In the genomic region with DNA sequence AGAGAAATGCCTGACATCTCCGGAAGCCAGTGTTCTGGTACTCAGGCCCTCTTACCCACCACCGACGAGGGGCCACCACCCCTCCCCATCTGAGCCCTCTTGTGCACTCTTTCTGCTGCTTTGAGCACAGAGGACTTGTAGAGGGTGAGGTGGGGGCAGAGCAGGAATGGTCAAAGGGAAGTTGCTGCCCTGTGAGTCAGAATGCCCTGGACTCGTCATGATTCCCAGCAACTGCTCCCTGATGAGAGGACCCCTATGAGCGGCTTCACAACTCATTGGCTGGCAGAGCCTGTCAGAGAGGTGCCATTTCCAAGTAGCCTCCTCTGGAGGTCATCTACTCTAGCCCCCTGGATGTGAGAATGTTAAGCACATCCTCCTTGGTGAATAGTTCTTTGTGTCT, we compare ENCODE assay signal across 11 cellular contexts. TPM values are rescaled to one million over a fixed set of nuclear protein-coding genes. Genes with fewer than 3 reads are reported as not detected.
DNase-seq lines count a peak whose midpoint lies in the region; ATAC-seq, FAIRE-seq and TF ChIP-seq lines count a peak whose summit lies in the region.
"Had no signal": no experiment of that assay in that cellular context is flagged by ENCODE, and none has a peak within 500 bp of the region (broad histone marks: within the 10 kb centered on the region; RNA-seq: fewer than 3 reads in every experiment).

No MANE protein-coding gene starts in this region.

- H3K4me3 ChIP-seq in heart right ventricle: peak overlapping the region; percentile 30 to 68 (median 57)
- peak overlapping the region in 1 of 2 experiments; percentile 29 for H3K4me3 ChIP-seq in mesenchymal stem cell (ENCODE audit: insufficient read depth in 1 of 2, low read depth in 1 of 2, low read length in 2 of 2)
- H3K4me3 ChIP-seq in aorta (ENCODE audit: low read length in 2 of 2): no peak overlapping the region

- peak overlapping the region; percentile 74 for H2AK5ac ChIP-seq in mesenchymal stem cell (ENCODE audit: low read length, severe bottlenecking)

- H3K79me1 ChIP-seq in mesenchymal stem cell (replicated peaks; ENCODE audit: low read length, poor library complexity, severe bottlenecking): no peaks in the 10 kb centered on the region

- no peak overlapping the region for H3K14ac ChIP-seq in mesenchymal stem cell (ENCODE audit: low read length in 2 of 2)

- WGBS in heart right ventricle, 2 donors: 56 to 65% methylated on average over 5 of the region's 5 CpGs
- WGBS in mesenchymal stem cell: 34% methylated on average over 2 of the region's 5 CpGs
- WGBS in aorta, 2 donors: 84 to 88% methylated on average over 5 of the region's 5 CpGs

- peak overlapping the region; percentile 34 for H4K91ac ChIP-seq in mesenchymal stem cell (ENCODE audit: low read length)

- peaks cover 0 to 46% (median 26%) of the 10 kb centered on the region in 9 donors for H3K4me1 ChIP-seq in heart right ventricle
- peaks cover 24% of the 10 kb centered on the region for H3K4me1 ChIP-seq in mesenchymal stem cell (ENCODE audit: control insufficient read depth, insufficient read depth, low read depth, low read length)
- no peaks in the 10 kb centered on the region for H3K4me1 ChIP-seq in aorta (ENCODE audit: control insufficient read depth in 1 of 2, insufficient read depth in 2 of 2, low read length in 2 of 2)

- H4K8ac ChIP-seq in mesenchymal stem cell (ENCODE audit: low read length): peak overlapping the region; percentile 57

- no peak for TF ChIP-seq CTCF in heart right ventricle (IDR thresholded peaks at IDR 0.05)

- H3K4me2 ChIP-seq in mesenchymal stem cell (ENCODE audit: low read length, poor library complexity, severe bottlenecking): no peak overlapping the region

- H3K36me3 ChIP-seq in heart right ventricle: peaks cover 0 to 14% (median 0%) of the 10 kb centered on the region in 9 donors
- no peaks in the 10 kb centered on the region for H3K36me3 ChIP-seq in mesenchymal stem cell (ENCODE audit: control insufficient read depth in 1 of 2, insufficient read depth in 2 of 2, low read depth in 1 of 2, low read length in 2 of 2)
- H3K36me3 ChIP-seq in aorta (ENCODE audit: control insufficient read depth in 1 of 2, insufficient read depth in 2 of 2, low read length in 1 of 2): no peaks in the 10 kb centered on the region

- ATAC-seq in heart right ventricle: peak in 5 of 8 donors; percentile 34 to 61 (median 49)
- ATAC-seq in aorta (ENCODE audit: low FRiP score): peak; percentile 27
- ATAC-seq in HG03342 (IDR thresholded peaks at IDR 0.05; ENCODE audit: unreplicated experiment): no peak

- H2BK120ac ChIP-seq in mesenchymal stem cell (ENCODE audit: low read depth, low read length): no peak overlapping the region

- peak overlapping the region; percentile 18 for H3K9ac ChIP-seq in mesenchymal stem cell (ENCODE audit: low read length)

- no peak for TF ChIP-seq POLR2A in GM12892 (IDR thresholded peaks at IDR 0.05; ENCODE audit: low read depth, low read length)

- intact Hi-C loops in heart right ventricle (cut with DNase I): no loop called here
- intact Hi-C loops in cardiac septum (cut with DNase I): no loop called here
- intact Hi-C loops in aorta (cut with DNase I): no loop called here

- H3K23ac ChIP-seq in mesenchymal stem cell (ENCODE audit: low read length in 2 of 2): no peak overlapping the region

- H3K27me3 ChIP-seq in heart right ventricle (no peaks in the 10 kb centered on the region), mesenchymal stem cell (ENCODE audit: control insufficient read depth in 1 of 2, insufficient read depth in 1 of 2, low read length in 2 of 2) (no peaks in the 10 kb centered on the region), aorta (ENCODE audit: control insufficient read depth in 1 of 2, insufficient read depth in 2 of 2, low read length in 1 of 2) (no peaks in the 10 kb centered on the region)

- no peak overlapping the region for H3K18ac ChIP-seq in mesenchymal stem cell (ENCODE audit: low read depth in 1 of 2, low read length in 2 of 2)

- H3K4ac ChIP-seq in mesenchymal stem cell (ENCODE audit: low read depth in 1 of 2, low read length in 2 of 2): no peak overlapping the region

- FAIRE-seq in GM12892 (lab: Jason Lieb, UNC): no peak

- H3K27ac ChIP-seq in heart right ventricle (peak overlapping the region; percentile 69 to 96 (median 88)), mesenchymal stem cell (ENCODE audit: low read length, poor library complexity, severe bottlenecking) (peak overlapping the region; percentile 14), aorta (ENCODE audit: low read depth in 1 of 2, low read length in 2 of 2) (no peak overlapping the region)

- no peak overlapping the region for H2BK5ac ChIP-seq in mesenchymal stem cell (ENCODE audit: low read depth, low read length, poor library complexity, severe bottlenecking)

- H2BK15ac ChIP-seq in mesenchymal stem cell (ENCODE audit: low read depth, poor library complexity, severe bottlenecking): no peak overlapping the region

- H3K9me3 ChIP-seq in heart right ventricle (no peaks in the 10 kb centered on the region), mesenchymal stem cell (ENCODE audit: control insufficient read depth, low read length) (no peaks in the 10 kb centered on the region), aorta (ENCODE audit: control insufficient read depth, low read length) (no peaks in the 10 kb centered on the region)

- DNase-seq in heart right ventricle: no peak
- no peak for DNase-seq in cardiac septum (ENCODE audit: low spot score)
- peak; percentile 81 to 93 for DNase-seq in dermis microvascular lymphatic vessel endothelial cell (ENCODE audit: low read depth in 2 of 2)
- peak; percentile 67 for DNase-seq in mesenchymal stem cell
- DNase-seq in aorta: peak in 1 of 2 donors; percentile 62
- no peak for DNase-seq in stimulated activated CD8-positive, alpha-beta memory T cell treated with anti-CD3 and anti-CD28 coated beads, Interleukin-4, amount 100 ng/mL, for 48 hours
- DNase-seq in GM12892 (ENCODE audit: insufficient read length): no peak
- DNase-seq: activated T-cell treated with anti-CD3 and anti-CD28 coated beads for 4 hours, T-helper 1 cell had no signal

- H2AFZ ChIP-seq in mesenchymal stem cell (ENCODE audit: low read depth, low read length): peak overlapping the region; percentile 46

- H2BK12ac ChIP-seq in mesenchymal stem cell (ENCODE audit: low read length in 2 of 2): peak overlapping the region; percentile 37 to 49

RNA-seq across cellular contexts. Expression of a gene that starts 0.8 kb away (rescaled TPM):
- total RNA-seq in heart right ventricle (10 to 100 TPM; 11.0 to 43.2 (median 17.9) TPM), cardiac septum (20.1 TPM), dermis microvascular lymphatic vessel endothelial cell (406 and 421 TPM in 2 replicates), aorta (10 to 100 TPM; 33.2 to 51.3 TPM)
- polyA plus RNA-seq in heart right ventricle (10 to 100 TPM; 24.4 to 64.2 TPM), aorta (10 to 100 TPM in 1 of 2 donors, 1 to 10 TPM in 1; 6.1 to 11.6 TPM)
- polyA plus RNA-seq in mesenchymal stem cell (2013, experiment 1 of 2): 0.30 TPM
- polyA plus RNA-seq in mesenchymal stem cell (2013, experiment 2 of 2): 0.49 TPM
- polyA plus RNA-seq in GM12892 (2012; ENCODE audit: missing spikeins): not detected
- total RNA-seq: NCI-H460 had no signal

RNA-seq across cellular contexts. Expression of a gene that starts 9.1 kb away (rescaled TPM):
- total RNA-seq in heart right ventricle (not detected), cardiac septum (not detected), dermis microvascular lymphatic vessel endothelial cell (under 0.01 TPM in 1 of 2 replicates, not detected in the other), aorta (not detected)
- polyA plus RNA-seq in heart right ventricle (not detected), aorta (not detected)
- not detected for polyA plus RNA-seq in mesenchymal stem cell (2013, experiment 1 of 2)
- polyA plus RNA-seq in mesenchymal stem cell (2013, experiment 2 of 2): not detected
- not detected for polyA plus RNA-seq in GM12892 (2012; ENCODE audit: missing spikeins)
- total RNA-seq: NCI-H460 had no signal

RNA-seq across cellular contexts. Expression of a gene that starts 20.9 kb away (rescaled TPM):
- total RNA-seq in heart right ventricle (100 to 1,000 TPM in 1 of 10 donors, 10 to 100 TPM in 9; 27.2 to 116 (median 55.7) TPM), cardiac septum (85.3 TPM), dermis microvascular lymphatic vessel endothelial cell (34.8 and 54.0 TPM in 2 replicates), aorta (100 to 1,000 TPM; 111 to 151 TPM)
- polyA plus RNA-seq in heart right ventricle (10 to 100 TPM; 19.7 to 39.6 TPM), aorta (100 to 1,000 TPM in 1 of 2 donors, 10 to 100 TPM in 1; 23.9 to 180 TPM)
- 63.5 TPM for polyA plus RNA-seq in mesenchymal stem cell (2013, experiment 1 of 2)
- 59.7 TPM for polyA plus RNA-seq in mesenchymal stem cell (2013, experiment 2 of 2)
- polyA plus RNA-seq in GM12892 (2012; ENCODE audit: missing spikeins): 2.9 TPM

RNA-seq across cellular contexts. Expression of a gene that starts 22.4 kb away (rescaled TPM):
- total RNA-seq in heart right ventricle: 10 to 100 TPM in 9 of 10 donors, 1 to 10 TPM in 1; 9.5 to 21.1 (median 14.1) TPM
- 10 to 100 TPM in 1 of 2 donors, 1 to 10 TPM in 1; 3.4 to 12.7 TPM for polyA plus RNA-seq in heart right ventricle
- 20.3 TPM for total RNA-seq in cardiac septum
- total RNA-seq in dermis microvascular lymphatic vessel endothelial cell: 5.9 TPM in 2 replicates
- 14.4 TPM for polyA plus RNA-seq in mesenchymal stem cell (2013, experiment 1 of 2)
- polyA plus RNA-seq in mesenchymal stem cell (2013, experiment 2 of 2): 17.7 TPM
- total RNA-seq in aorta: 10 to 100 TPM; 18.5 to 26.4 TPM
- polyA plus RNA-seq in aorta: 1 to 10 TPM; 4.3 to 9.7 TPM
- 14.0 TPM for polyA plus RNA-seq in GM12892 (2012; ENCODE audit: missing spikeins)

RNA-seq across cellular contexts. Expression of a gene that starts 57.8 kb away (rescaled TPM):
- 10 to 100 TPM; 11.8 to 24.8 (median 16.5) TPM for total RNA-seq in heart right ventricle
- 10 to 100 TPM; 14.8 to 37.5 TPM for polyA plus RNA-seq in heart right ventricle
- total RNA-seq in cardiac septum: 12.4 TPM
- 6.6 and 8.1 TPM in 2 replicates for total RNA-seq in dermis microvascular lymphatic vessel endothelial cell
- 7.3 TPM for polyA plus RNA-seq in mesenchymal stem cell (2013, experiment 1 of 2)
- polyA plus RNA-seq in mesenchymal stem cell (2013, experiment 2 of 2): 6.5 TPM
- 1 to 10 TPM; 2.2 to 3.1 TPM for total RNA-seq in aorta
- 1 to 10 TPM; 6.3 to 7.7 TPM for polyA plus RNA-seq in aorta
- 11.5 TPM for polyA plus RNA-seq in GM12892 (2012; ENCODE audit: missing spikeins)

Comparison
In these comparisons a context has a peak if more than half of its experiments do, and no peak if none do; other contexts are left out.
1. DNase-seq: peak in dermis microvascular lymphatic vessel endothelial cell (2 of 2) and mesenchymal stem cell (single experiment); none in heart right ventricle (0 of 2), cardiac septum (single experiment), stimulated activated CD8-positive, alpha-beta memory T cell treated with anti-CD3 and anti-CD28 coated beads, Interleukin-4, amount 100 ng/mL, for 48 hours (single experiment) and GM12892 (single experiment).
2. H3K27ac ChIP-seq: peak in heart right ventricle (10 of 10) and mesenchymal stem cell (single experiment); none in aorta (0 of 2).
3. H3K4me3 ChIP-seq: peak in heart right ventricle (10 of 10); none in aorta (0 of 2).